Comparison of ENCODE assay signal across 1 cellular context in genomic region chr3:135392151-135392550, GRCh38.
TF ChIP-seq lines count a peak whose summit lies in the region.

No MANE protein-coding gene starts in this region.

TF ChIP-seq in WTC11, 78 proteins besides CTCF, POLR2A, EP300 and RAD21 (continued from another document):
- no peak for TF ChIP-seq ZNF532 (CRISPR knock-in tag; IDR thresholded peaks at IDR 0.05; ENCODE audit: borderline replicate concordance)
- no peak for TF ChIP-seq TP53 (CRISPR knock-in tag; IDR thresholded peaks at IDR 0.05)
- TF ChIP-seq GTF2I (CRISPR knock-in tag; conservative IDR thresholded peaks at IDR 0.05) = no peak
